Comparison of ENCODE assay signal across 8 cellular contexts in genomic region chr12:123532808-123533649, GRCh38.
A peak's percentile ranks its signal among the peaks of the same experiment; 100 is the strongest.
DNase-seq lines count a peak whose midpoint lies in the region; TF ChIP-seq lines count a peak whose summit lies in the region.

No MANE protein-coding gene starts in this region.

- no peaks in the 10 kb centered on the region for H3K27me3 Mint-ChIP-seq in activated naive CD4-positive, alpha-beta T cell treated with anti-CD3 and anti-CD28 coated beads, Interleukin-2, amount 50 U/mL, for 24 hours

- TF ChIP-seq EP300 in Ishikawa (IDR thresholded peaks at IDR 0.05; ENCODE audit: borderline replicate concordance) = no peak

- no peaks in the 10 kb centered on the region for H3K9me3 ChIP-seq in neutrophil

- H3K36me3 Mint-ChIP-seq in activated naive CD4-positive, alpha-beta T cell treated with anti-CD3 and anti-CD28 coated beads, Interleukin-2, amount 50 U/mL, for 24 hours = no peaks in the 10 kb centered on the region

- DNase-seq in head of caudate nucleus (peak in 35 of 42 donors; percentile 16 to 67 (median 35)), superior temporal gyrus (ENCODE audit: extremely low spot score) (no peak), GM19238 (ENCODE audit: insufficient read length, low spot score) (no peak)
- DNase-seq in effector CD8-positive, alpha-beta T cell (lab: John Stamatoyannopoulos, UW) = no peak

- no peaks in the 10 kb centered on the region for H3K9me3 Mint-ChIP-seq in activated naive CD4-positive, alpha-beta T cell treated with anti-CD3 and anti-CD28 coated beads, Interleukin-2, amount 50 U/mL, for 24 hours

- no peak for TF ChIP-seq RAD21 in Ishikawa (IDR thresholded peaks at IDR 0.05; ENCODE audit: low read depth)

- H3K4me3 ChIP-seq in GM08714 (ENCODE audit: low read length) (peak overlapping the region; percentile 57), neutrophil (ENCODE audit: low read depth in 1 of 2, low read length in 1 of 2) (peak overlapping the region; percentile 79 to 92)

- peaks cover 10% of the 10 kb centered on the region for H3K36me3 ChIP-seq in neutrophil

- peak overlapping the region; percentile 54 for H3K27ac ChIP-seq in neutrophil

- H3K4me1 Mint-ChIP-seq in activated naive CD4-positive, alpha-beta T cell treated with anti-CD3 and anti-CD28 coated beads, Interleukin-2, amount 50 U/mL, for 24 hours = peaks cover 23% of the 10 kb centered on the region

- peaks cover 30 to 34% of the 10 kb centered on the region in 2 experiments for H3K4me1 ChIP-seq in neutrophil (ENCODE audit: control insufficient read depth in 1 of 2, insufficient read depth in 1 of 2, low read depth in 1 of 2, low read length in 1 of 2)

- H3K4me3 Mint-ChIP-seq in activated naive CD4-positive, alpha-beta T cell treated with anti-CD3 and anti-CD28 coated beads, Interleukin-2, amount 50 U/mL, for 24 hours = peak overlapping the region; percentile 86

- peaks cover 24% of the 10 kb centered on the region for H3K27me3 ChIP-seq in neutrophil

- H3K27ac Mint-ChIP-seq in activated naive CD4-positive, alpha-beta T cell treated with anti-CD3 and anti-CD28 coated beads, Interleukin-2, amount 50 U/mL, for 24 hours = peak overlapping the region; percentile 80

- intact Hi-C loops in head of caudate nucleus (cut with DNase I) = loop anchor here (5.0 kb wide), 1 partner anchor 76 kb away; the partner anchor contains the start of gene SNRNP35

- TF ChIP-seq CTCF in neutrophil (IDR thresholded peaks at IDR 0.05) = no peak

TF ChIP-seq in Ishikawa, 13 proteins besides CTCF, POLR2A, EP300 and RAD21:
- no peak for TF ChIP-seq EGR1 (IDR thresholded peaks at IDR 0.05)
- no peak for TF ChIP-seq TCF12 (IDR thresholded peaks at IDR 0.05; ENCODE audit: low read depth)
- 0 out of 2 replicates have a peak, but pooled peaks have one; percentile 5 for TF ChIP-seq USF1 (IDR thresholded peaks at IDR 0.05)
- peak; percentile 95 for TF ChIP-seq MAX (IDR thresholded peaks at IDR 0.05)
- TF ChIP-seq CREB1 (IDR thresholded peaks at IDR 0.05; ENCODE audit: low read depth) = no peak

Comparison
In these comparisons a context has a peak if more than half of its experiments do, and no peak if none do; other contexts are left out.
1. DNase-seq: peak in head of caudate nucleus (35 of 42); none in superior temporal gyrus (single experiment), GM19238 (single experiment) and effector CD8-positive, alpha-beta T cell (single experiment).